In genomic region chr11:64224891-64225607, GRCh38 we compare ENCODE assay signal across 8 cellular contexts. TPM values are rescaled to one million over a fixed set of nuclear protein-coding genes. Genes with fewer than 3 reads are reported as not detected.
A peak's percentile ranks its signal among the peaks of the same experiment; 100 is the strongest.
DNase-seq lines count a peak whose midpoint lies in the region; ATAC-seq and TF ChIP-seq lines count a peak whose summit lies in the region.

No MANE protein-coding gene starts in this region.

- H3K27ac Mint-ChIP-seq in CD8-positive, alpha-beta T cell: peak overlapping the region; percentile 75
- H3K27ac Mint-ChIP-seq in effector memory CD8-positive, alpha-beta T cell: peak overlapping the region in 1 of 2 donors; percentile 94

- H3K4me2 ChIP-seq in OCI-LY3 (ENCODE audit: low read length): peak overlapping the region; percentile 76
- peak overlapping the region; percentile 99 for H3K4me2 ChIP-seq in neuronal stem cell (ENCODE audit: insufficient read depth, low read length, poor library complexity, severe bottlenecking)

- peaks cover 7% of the 10 kb centered on the region for H3K79me1 ChIP-seq in neuronal stem cell (ENCODE audit: low read depth, low read length)

- peak overlapping the region; percentile 49 for H2AK5ac ChIP-seq in neuronal stem cell (ENCODE audit: low read depth, low read length)

- DNase-seq in CD8-positive, alpha-beta T cell: peak in 1 of 7 experiments; percentile 17
- no peak for DNase-seq in effector memory CD8-positive, alpha-beta T cell
- DNase-seq in neuronal stem cell (ENCODE audit: low spot score) (no peak), A172 (ENCODE audit: low spot score) (no peak), hippocampal formation (lab: John Stamatoyannopoulos, UW) (no peak)
- no peak for DNase-seq in activated effector memory CD4-positive, alpha-beta T cell treated with Interleukin-2 at 50 U/mL for 16 hours

- H3K4me1 ChIP-seq in CD8-positive, alpha-beta T cell (ENCODE audit: insufficient read depth, low read length): peaks cover 37% of the 10 kb centered on the region
- H3K4me1 ChIP-seq in OCI-LY3 (ENCODE audit: low read length) (peaks cover 19% of the 10 kb centered on the region), neuronal stem cell (ENCODE audit: control insufficient read depth in 2 of 2, insufficient read depth in 1 of 2, low read depth in 1 of 2, low read length in 2 of 2) (peaks cover 14 to 23% of the 10 kb centered on the region in 2 donors)

- H4K91ac ChIP-seq in neuronal stem cell (ENCODE audit: low read depth, low read length, poor library complexity): no peak overlapping the region

- no peak for TF ChIP-seq CTCF in CD8-positive, alpha-beta T cell (IDR thresholded peaks at IDR 0.05)
- TF ChIP-seq CTCF in OCI-LY3 (IDR thresholded peaks at IDR 0.05; ENCODE audit: low read depth, low read length): no peak

- no peaks in the 10 kb centered on the region for H3K27me3 ChIP-seq in CD8-positive, alpha-beta T cell (ENCODE audit: insufficient read depth, low read length)
- H3K27me3 ChIP-seq in OCI-LY3 (ENCODE audit: low read depth, low read length): no peaks in the 10 kb centered on the region
- H3K27me3 ChIP-seq in neuronal stem cell (ENCODE audit: control insufficient read depth in 3 of 3, insufficient read depth in 3 of 3, low read depth in 1 of 3, low read length in 3 of 3): no peaks in the 10 kb centered on the region

- ATAC-seq in CD8-positive, alpha-beta T cell: no peak
- no peak for ATAC-seq in effector memory CD8-positive, alpha-beta T cell (replicated peaks)
- ATAC-seq in GM21528 (IDR thresholded peaks at IDR 0.05; ENCODE audit: low FRiP score, unreplicated experiment): no peak

- H3K23ac ChIP-seq in neuronal stem cell (ENCODE audit: low read depth, low read length, poor library complexity): peak overlapping the region; percentile 29

- H3K27ac ChIP-seq in CD8-positive, alpha-beta T cell (ENCODE audit: low read depth, low read length): peak overlapping the region; percentile 88
- H3K27ac ChIP-seq in OCI-LY3 (ENCODE audit: low read length) (peak overlapping the region; percentile 68), neuronal stem cell (replicated peaks; ENCODE audit: low read length) (peak overlapping the region; percentile 43)

- CTCF ChIA-PET in CD8-positive, alpha-beta T cell (lab: Charles Lee): interaction anchor here (0.5 to 20.9 kb wide), 6 partner anchors 9 to 1338 kb away, joined by 3 to 263 read pairs (median 9); partner anchors contain the start of genes FERMT3 and PLCB3

- H2BK120ac ChIP-seq in neuronal stem cell (ENCODE audit: low read depth, low read length): no peak overlapping the region

- H3K27me3 Mint-ChIP-seq in CD8-positive, alpha-beta T cell (ENCODE audit: low read depth): no peaks in the 10 kb centered on the region
- no peaks in the 10 kb centered on the region for H3K27me3 Mint-ChIP-seq in effector memory CD8-positive, alpha-beta T cell

- POLR2A ChIA-PET in CD8-positive, alpha-beta T cell (lab: Charles Lee): interaction anchor here (0.8 to 5.8 kb wide), 6 partner anchors 18 to 92 kb away, joined by 3 to 86 read pairs (median 8); partner anchors contain the start of genes BAD, FERMT3, FKBP2 and PLCB3

- peaks cover 27% of the 10 kb centered on the region for H3K4me1 Mint-ChIP-seq in CD8-positive, alpha-beta T cell (ENCODE audit: low read depth)
- peaks cover 21 to 30% of the 10 kb centered on the region in 2 donors for H3K4me1 Mint-ChIP-seq in effector memory CD8-positive, alpha-beta T cell (ENCODE audit: low read depth in 2 of 2)

- WGBS in neuronal stem cell (ENCODE audit: extremely low coverage in 2 of 2, insufficient read length in 2 of 2, insufficient replicate concordance in 1 of 2), 2 donors: no CpG with 5 or more reads among the region's 22 CpGs

- no peak overlapping the region for H3K4ac ChIP-seq in neuronal stem cell (ENCODE audit: low read length)

- H2BK5ac ChIP-seq in neuronal stem cell (ENCODE audit: low read length): no peak overlapping the region

- H3K9ac ChIP-seq in OCI-LY3 (ENCODE audit: low read length) (peak overlapping the region; percentile 96), neuronal stem cell (ENCODE audit: low read depth, low read length, poor library complexity) (peak overlapping the region; percentile 97)

- H3K79me2 ChIP-seq in OCI-LY3 (ENCODE audit: low read length): peaks cover 17% of the 10 kb centered on the region

- no peaks in the 10 kb centered on the region for H3K9me3 ChIP-seq in CD8-positive, alpha-beta T cell (ENCODE audit: low read length)
- H3K9me3 ChIP-seq in OCI-LY3 (ENCODE audit: insufficient read depth, low read length): no peaks in the 10 kb centered on the region
- no peaks in the 10 kb centered on the region for H3K9me3 ChIP-seq in neuronal stem cell (replicated peaks in 1 of 2; ENCODE audit: control insufficient read depth in 2 of 2, insufficient read depth in 1 of 2, low read depth in 1 of 2, low read length in 2 of 2)

- no peak overlapping the region for H2BK15ac ChIP-seq in neuronal stem cell (ENCODE audit: low read length)

- H3K4me3 Mint-ChIP-seq in CD8-positive, alpha-beta T cell: peak overlapping the region; percentile 93
- peak overlapping the region; percentile 85 to 87 for H3K4me3 Mint-ChIP-seq in effector memory CD8-positive, alpha-beta T cell

- no peak overlapping the region for H2AFZ ChIP-seq in OCI-LY3 (ENCODE audit: low read depth, low read length)
- H2AFZ ChIP-seq in neuronal stem cell (ENCODE audit: low read length): peak overlapping the region; percentile 89

- H3K4me3 ChIP-seq in CD8-positive, alpha-beta T cell (ENCODE audit: low read depth, low read length): peak overlapping the region; percentile 100
- peak overlapping the region; percentile 95 for H3K4me3 ChIP-seq in OCI-LY3 (ENCODE audit: low read length)
- H3K4me3 ChIP-seq in neuronal stem cell (ENCODE audit: low read length in 2 of 2): peak overlapping the region; percentile 88 to 91

- no peaks in the 10 kb centered on the region for H4K20me1 ChIP-seq in OCI-LY3 (ENCODE audit: insufficient read depth, low read length)

- intact Hi-C loops in CD8-positive, alpha-beta T cell (cut with DNase I, micrococcal nuclease): no loop called here

- peaks cover 12% of the 10 kb centered on the region for H3K36me3 ChIP-seq in CD8-positive, alpha-beta T cell (ENCODE audit: insufficient read depth, low read length)
- H3K36me3 ChIP-seq in OCI-LY3 (replicated peaks; ENCODE audit: low read depth, low read length) (peaks cover 17% of the 10 kb centered on the region), neuronal stem cell (replicated peaks in 1 of 2; ENCODE audit: control insufficient read depth in 2 of 2, insufficient read depth in 2 of 2, low read length in 2 of 2) (peaks cover 10 to 27% of the 10 kb centered on the region in 2 donors)

- peak overlapping the region; percentile 41 for H3K18ac ChIP-seq in neuronal stem cell (ENCODE audit: low read length)

- no peak overlapping the region for H2BK12ac ChIP-seq in neuronal stem cell (ENCODE audit: low read length)

- no peaks in the 10 kb centered on the region for H3K9me3 Mint-ChIP-seq in CD8-positive, alpha-beta T cell
- H3K9me3 Mint-ChIP-seq in effector memory CD8-positive, alpha-beta T cell: no peaks in the 10 kb centered on the region

- peaks cover 23% of the 10 kb centered on the region for H3K36me3 Mint-ChIP-seq in CD8-positive, alpha-beta T cell
- H3K36me3 Mint-ChIP-seq in effector memory CD8-positive, alpha-beta T cell (ENCODE audit: insufficient read depth): peaks cover 42% of the 10 kb centered on the region

- H3K14ac ChIP-seq in neuronal stem cell (ENCODE audit: low read length): no peak overlapping the region

- no peak overlapping the region for H4K8ac ChIP-seq in neuronal stem cell (ENCODE audit: low read depth, low read length)

RNA-seq across cellular contexts. Expression of gene TRPT1, which starts 0.9 kb away (rescaled TPM):
- 10 to 100 TPM; 12.3 to 14.3 TPM for total RNA-seq in CD8-positive, alpha-beta T cell
- polyA plus RNA-seq in neuronal stem cell (2013, experiment 1 of 2): 53.3 TPM
- polyA plus RNA-seq in neuronal stem cell (2013, experiment 2 of 2): 53.3 TPM
- total RNA-seq in A172 (2014; rRNA removed; shearing (Covaris generic)): 33.8 and 47.3 TPM in 2 replicates

RNA-seq across cellular contexts. Expression of gene NUDT22, which starts 1.0 kb away (rescaled TPM):
- total RNA-seq in CD8-positive, alpha-beta T cell: 10 to 100 TPM; 20.1 to 23.6 TPM
- polyA plus RNA-seq in neuronal stem cell (2013, experiment 1 of 2): 30.8 TPM
- polyA plus RNA-seq in neuronal stem cell (2013, experiment 2 of 2): 29.4 TPM
- 49.3 and 71.5 TPM in 2 replicates for total RNA-seq in A172 (2014; rRNA removed; shearing (Covaris generic))

RNA-seq across cellular contexts. Expression of gene DNAJC4, which starts 5.3 kb away (rescaled TPM):
- 10 to 100 TPM; 33.2 to 36.3 TPM for total RNA-seq in CD8-positive, alpha-beta T cell
- 29.4 TPM for polyA plus RNA-seq in neuronal stem cell (2013, experiment 1 of 2)
- polyA plus RNA-seq in neuronal stem cell (2013, experiment 2 of 2): 29.4 TPM
- 3.0 and 12.0 TPM in 2 replicates for total RNA-seq in A172 (2014; rRNA removed; shearing (Covaris generic))

RNA-seq across cellular contexts. Expression of gene VEGFB, which starts 9.3 kb away (rescaled TPM):
- 10 to 100 TPM; 33.6 to 40.0 TPM for total RNA-seq in CD8-positive, alpha-beta T cell
- polyA plus RNA-seq in neuronal stem cell (2013, experiment 1 of 2): 35.4 TPM
- 32.3 TPM for polyA plus RNA-seq in neuronal stem cell (2013, experiment 2 of 2)
- 24.4 and 33.0 TPM in 2 replicates for total RNA-seq in A172 (2014; rRNA removed; shearing (Covaris generic))

RNA-seq across cellular contexts. Expression of gene FKBP2, which starts 15.8 kb away (rescaled TPM):
- 10 to 100 TPM; 19.4 TPM for total RNA-seq in CD8-positive, alpha-beta T cell
- 36.4 TPM for polyA plus RNA-seq in neuronal stem cell (2013, experiment 1 of 2)
- polyA plus RNA-seq in neuronal stem cell (2013, experiment 2 of 2): 40.7 TPM
- 40.5 and 55.9 TPM in 2 replicates for total RNA-seq in A172 (2014; rRNA removed; shearing (Covaris generic))
